ENCODE assay signal across 8 cellular contexts in genomic region chr6:152982768-152983636, GRCh38. TPM values are rescaled to one million over a fixed set of nuclear protein-coding genes. Genes with fewer than 3 reads are reported as not detected.
DNase-seq lines count a peak whose midpoint lies in the region; ATAC-seq and TF ChIP-seq lines count a peak whose summit lies in the region.

Gene FBXO5, minus strand, starts transcription at chr6:152983041. Its CDS starts 82 bp downstream, at chr6:152982959.

- 3% methylated on average over 32 of the region's 82 CpGs for WGBS in mammary epithelial cell (ENCODE audit: low coverage, missing lambda C conversion rate)

- no TSS peak for BruUV-seq in mammary epithelial cell (replicated peaks; lab: Mats Ljungman, UMichigan)

- H3K27me3 ChIP-seq in WERI-Rb-1 (ENCODE audit: insufficient read depth, low read depth, severe bottlenecking) (no peaks in the 10 kb centered on the region), mammary epithelial cell (ENCODE audit: insufficient read depth, low read length) (no peaks in the 10 kb centered on the region), iPS-20b (ENCODE audit: insufficient read depth, low read length) (no peaks in the 10 kb centered on the region)

- H3K4me3 ChIP-seq in WERI-Rb-1 (ENCODE audit: low read depth, low read length) (peak within 1 kb of the TSS; percentile 92), mammary epithelial cell (replicated peaks in 1 of 3; ENCODE audit: insufficient read depth in 1 of 3, low read depth in 2 of 3, low read length in 3 of 3) (peak within 1 kb of the TSS; percentile 68 to 84 (median 81)), iPS-20b (ENCODE audit: low read length) (peak within 1 kb of the TSS; percentile 87), skin epidermis (peak within 1 kb of the TSS; percentile 52 to 82 (median 75))

- H3K36me3 ChIP-seq in WERI-Rb-1 (peaks cover 57% of the 10 kb centered on the region), mammary epithelial cell (ENCODE audit: insufficient read depth, low read length) (peaks cover 3% of the 10 kb centered on the region), iPS-20b (ENCODE audit: insufficient read depth, low read depth, low read length) (peaks cover 40% of the 10 kb centered on the region)

- dilution Hi-C loops in mammary epithelial cell (cut with HindIII; ENCODE audit: low sequenced_read_pairs): no loop called here

- H3K9me3 ChIP-seq in WERI-Rb-1 (ENCODE audit: severe bottlenecking) (no peaks in the 10 kb centered on the region), mammary epithelial cell (replicated peaks; ENCODE audit: insufficient read depth, low read length) (no peaks in the 10 kb centered on the region), iPS-20b (ENCODE audit: insufficient read depth, low read depth, low read length) (no peaks in the 10 kb centered on the region)

- DNase-seq in ACHN: peak; percentile 95
- peak; percentile 96 for DNase-seq in NCI-H2227 (lab: John Stamatoyannopoulos, UW; ENCODE audit: unreplicated experiment)
- DNase-seq in WERI-Rb-1: peak; percentile 98
- peak; percentile 98 for DNase-seq in mammary epithelial cell

- peak within 1 kb of the TSS; percentile 97 for H3K27ac ChIP-seq in WERI-Rb-1
- H3K27ac ChIP-seq in mammary epithelial cell (ENCODE audit: insufficient read depth, low read depth, low read length): peak within 1 kb of the TSS; percentile 82
- H3K27ac ChIP-seq in iPS-20b (ENCODE audit: low read length): peak within 1 kb of the TSS; percentile 86
- peak within 1 kb of the TSS; percentile 10 to 98 (median 90) for H3K27ac ChIP-seq in skin epidermis

- CTCF ChIA-PET in mammary epithelial cell (lab: Charles Lee; ENCODE audit: low non-redundant PET): interaction anchor here (0.7 to 1.0 kb wide), 2 partner anchors 29 to 49 kb away, joined by 3 to 4 read pairs; no protein-coding TSS in a partner anchor

- H3K9ac ChIP-seq in mammary epithelial cell (ENCODE audit: insufficient read depth, low read length) (peak within 1 kb of the TSS; percentile 92), iPS-20b (ENCODE audit: low read depth, low read length) (peak within 1 kb of the TSS; percentile 98)

- peak within 1 kb of the TSS; percentile 94 for H2AFZ ChIP-seq in mammary epithelial cell (ENCODE audit: low read depth, low read length)

- H3K4me1 ChIP-seq in mammary epithelial cell (ENCODE audit: insufficient read depth, low read length): peaks cover 14% of the 10 kb centered on the region
- H3K4me1 ChIP-seq in iPS-20b (ENCODE audit: insufficient read depth, low read length): peaks cover 13% of the 10 kb centered on the region; the same call in 1 of the 2 replicates

- no peak for TF ChIP-seq CTCF in WERI-Rb-1 (IDR thresholded peaks at IDR 0.05; ENCODE audit: low read depth, low read length)
- no peak for TF ChIP-seq CTCF in mammary epithelial cell (conservative IDR thresholded peaks at IDR 0.05 in 1 of 2, IDR thresholded peaks at IDR 0.05 in 1 of 2; ENCODE audit: extremely low read depth in 1 of 2, insufficient read depth in 1 of 2, low read depth in 1 of 2, low read length in 2 of 2)

- peaks cover 77% of the 10 kb centered on the region for H3K79me2 ChIP-seq in mammary epithelial cell (ENCODE audit: insufficient read depth, low read length)

- H3K4me2 ChIP-seq in mammary epithelial cell (ENCODE audit: insufficient read depth, low read depth, low read length): peak within 1 kb of the TSS; percentile 93

- peaks cover 2% of the 10 kb centered on the region for H4K20me1 ChIP-seq in mammary epithelial cell (ENCODE audit: insufficient read depth, low read length)

- intact Hi-C loops in mammary epithelial cell (cut with micrococcal nuclease): loop anchor here (2.0 to 5.0 kb wide), 2 partner anchors 20 to 134 kb away; partner anchors contain the start of gene MTRF1L

- ATAC-seq in GM18873 (IDR thresholded peaks at IDR 0.05; ENCODE audit: low FRiP score, unreplicated experiment): peak; percentile 81
- ATAC-seq in HG03139 (IDR thresholded peaks at IDR 0.05; ENCODE audit: unreplicated experiment): peak; percentile 83

- in situ Hi-C loops in ACHN (cut with HindIII; ENCODE audit: low pct_ligation_motif_present, low pct_unique_long_range_greater_than_20kb, low sequenced_read_pairs) (no loop called here), mammary epithelial cell (cut with MboI; ENCODE audit: low sequenced_read_pairs in 2 of 2) (no loop called here)

RNA-seq across cellular contexts. Expression of gene FBXO5, which starts in this region (rescaled TPM):
- total RNA-seq in mammary epithelial cell: 10 to 100 TPM in 1 of 2 donors, 1 to 10 TPM in 1; 2.2 to 18.9 TPM
- 14.4 TPM for polyA plus RNA-seq in mammary epithelial cell
- 8.9 TPM for polyA minus RNA-seq in mammary epithelial cell

Comparison
In these comparisons a context has a peak if more than half of its experiments do, and no peak if none do; other contexts are left out.
1. Peak in every context shown above with its lines: DNase-seq, ATAC-seq, H3K4me3 ChIP-seq and H3K27ac ChIP-seq.